Comparison of ENCODE assay signal across 8 cellular contexts in the genomic region with DNA sequence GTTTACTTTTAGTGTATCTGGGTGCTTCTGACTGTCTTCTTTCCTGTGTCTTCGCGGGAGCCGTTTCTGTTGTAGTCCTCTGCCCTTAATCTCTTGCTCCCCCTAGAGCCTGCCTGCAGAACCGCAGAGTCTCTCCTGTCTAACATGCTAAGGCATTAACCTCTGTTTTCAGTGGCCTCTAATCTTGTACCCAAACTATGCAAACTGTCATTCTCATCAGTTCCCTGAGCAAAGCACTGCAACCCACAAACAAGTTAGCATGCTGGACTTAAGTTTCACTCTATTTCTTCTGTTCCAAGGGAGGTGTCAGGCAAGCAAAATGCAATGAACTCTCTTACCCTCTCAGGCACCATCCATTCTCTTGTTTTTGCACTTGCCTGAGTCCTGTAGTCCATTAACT.
DNase-seq lines count a peak whose midpoint lies in the region; ATAC-seq and TF ChIP-seq lines count a peak whose summit lies in the region.

No MANE protein-coding gene starts in this region.

- H3K9me2 ChIP-seq in PC-3 (replicated peaks; ENCODE audit: low read length) = no peaks in the 10 kb centered on the region

- H3K9me3 ChIP-seq in PC-3 (ENCODE audit: low read length) = no peaks in the 10 kb centered on the region

- POLR2A ChIA-PET in PC-3 (lab: Charles Lee; ENCODE audit: unreplicated experiment) = no interaction called here

- no peaks in the 10 kb centered on the region for H3K4me1 ChIP-seq in PC-3 (ENCODE audit: insufficient read depth, low read length)

- no peaks in the 10 kb centered on the region for H3K79me2 ChIP-seq in PC-3 (ENCODE audit: low read length)

- peak; percentile 85 for TF ChIP-seq CTCF in PC-3 (conservative IDR thresholded peaks at IDR 0.05; ENCODE audit: low read depth, low read length)
- peak; percentile 78 for TF ChIP-seq CTCF in fibroblast of pulmonary artery (IDR thresholded peaks at IDR 0.05; ENCODE audit: low read length, missing control alignments)

- peak; percentile 66 for DNase-seq in SIG-M5 treated with dmso at 0.1 percent for 504 hours (lab: John Stamatoyannopoulos, UW; ENCODE audit: unreplicated experiment)
- no peak for DNase-seq in SIG-M5 (lab: John Stamatoyannopoulos, UW)
- peak; percentile 68 for DNase-seq in PC-3
- DNase-seq in fibroblast of pulmonary artery (ENCODE audit: low read depth) = peak; percentile 41
- DNase-seq in activated naive CD4-positive, alpha-beta T cell (lab: John Stamatoyannopoulos, UW) = no peak
- no peak for DNase-seq in NCI-H2196 treated with DMSO at 0.1 percent for 48 hours (lab: John Stamatoyannopoulos, UW; ENCODE audit: unreplicated experiment)

- H3K27me3 ChIP-seq in PC-3 (ENCODE audit: low read length) = no peaks in the 10 kb centered on the region

- H4K20me1 ChIP-seq in PC-3 (ENCODE audit: low read length) = no peaks in the 10 kb centered on the region

- intact Hi-C loops in PC-3 (cut with micrococcal nuclease) = loop anchor here (10.0 kb wide), 1 partner anchor 236 kb away; no protein-coding TSS in a partner anchor

- no peaks in the 10 kb centered on the region for H3K36me3 ChIP-seq in PC-3 (ENCODE audit: low read depth, low read length)

- H3F3A ChIP-seq in PC-3 (ENCODE audit: low read length, unreplicated experiment) = no peaks in the 10 kb centered on the region

- no TSS peak for BruUV-seq in PC-3 (replicated peaks; lab: Mats Ljungman, UMichigan)

- CTCF ChIA-PET in PC-3 (lab: Charles Lee) = no interaction called here

- H3K4me3 ChIP-seq in PC-3 (ENCODE audit: low read length) (peak overlapping the region; percentile 31), fibroblast of pulmonary artery (replicated peaks; ENCODE audit: low read depth, low read length) (no peak overlapping the region)

- no peak overlapping the region for H3K9ac ChIP-seq in PC-3 (ENCODE audit: low read length)

- peak overlapping the region; percentile 68 for H3K4me2 ChIP-seq in PC-3 (ENCODE audit: low read length)

- peak overlapping the region; percentile 76 for H2AFZ ChIP-seq in PC-3 (ENCODE audit: low read length)

- peak; percentile 61 for ATAC-seq in HG02852 (IDR thresholded peaks at IDR 0.05; ENCODE audit: unreplicated experiment)
- ATAC-seq in PC-3 = peak; percentile 60
- no peak for ATAC-seq in HG03439 (IDR thresholded peaks at IDR 0.05; ENCODE audit: unreplicated experiment)

- H3K27ac ChIP-seq in PC-3 (ENCODE audit: low read length) = no peak overlapping the region

Comparison
In these comparisons a context has a peak if more than half of its experiments do, and no peak if none do; other contexts are left out.
1. DNase-seq: peak in SIG-M5 treated with dmso at 0.1 percent for 504 hours (single experiment), PC-3 (single experiment) and fibroblast of pulmonary artery (single experiment); none in SIG-M5 (single experiment), activated naive CD4-positive, alpha-beta T cell (0 of 4) and NCI-H2196 treated with DMSO at 0.1 percent for 48 hours (single experiment).